1 cellular context compared by ENCODE assay signal in genomic region chr17:46962374-46962790, GRCh38.
TF ChIP-seq lines count a peak whose summit lies in the region.

No MANE protein-coding gene starts in this region.

TF ChIP-seq in HepG2, 621 proteins besides CTCF, POLR2A, EP300 and RAD21 (continued from another document):
- TF ChIP-seq ZBTB39 (CRISPR knock-in tag; IDR thresholded peaks at IDR 0.05), result no peak
- no peak for TF ChIP-seq GLMP (CRISPR knock-in tag; IDR thresholded peaks at IDR 0.05; ENCODE audit: borderline replicate concordance)
- no peak for TF ChIP-seq ATF6 (CRISPR knock-in tag; conservative IDR thresholded peaks at IDR 0.05)
- no peak for TF ChIP-seq MLX (CRISPR knock-in tag; IDR thresholded peaks at IDR 0.05)
- TF ChIP-seq ZNF274 (CRISPR knock-in tag; IDR thresholded peaks at IDR 0.05), result no peak
- no peak for TF ChIP-seq TBL1XR1 (IDR thresholded peaks at IDR 0.05; ENCODE audit: borderline replicate concordance, low read length, partially characterized antibody)
- no peak for TF ChIP-seq ZNF614 (CRISPR knock-in tag; IDR thresholded peaks at IDR 0.05; ENCODE audit: borderline replicate concordance)
- TF ChIP-seq SRY (CRISPR knock-in tag; IDR thresholded peaks at IDR 0.05), result no peak
